In genomic region chrX:2351999-2352995, GRCh38 we compare ENCODE assay signal across 1 cellular context.
TF ChIP-seq lines count a peak whose summit lies in the region.

No MANE protein-coding gene starts in this region.

TF ChIP-seq in K562, 482 proteins besides CTCF, POLR2A, EP300 and RAD21 (continued from another document and continues in another):
- TF ChIP-seq ZBTB40 (IDR thresholded peaks at IDR 0.05), result no peak
- TF ChIP-seq ZBTB40 (CRISPR knock-in tag; IDR thresholded peaks at IDR 0.05), result no peak
- TF ChIP-seq MAFK (IDR thresholded peaks at IDR 0.05; ENCODE audit: low read length), result peak; percentile 43; the same call in 1 of the 2 replicates
- TF ChIP-seq MTA3 (IDR thresholded peaks at IDR 0.05; ENCODE audit: borderline replicate concordance), result no peak
- TF ChIP-seq KAT7 (CRISPR knock-in tag; IDR thresholded peaks at IDR 0.05; ENCODE audit: borderline replicate concordance), result no peak
- peak in 1 of 2 experiments; percentile 68; a peak in 1 of 4 replicates for TF ChIP-seq UBTF (IDR thresholded peaks at IDR 0.05; ENCODE audit: borderline replicate concordance in 1 of 2, low read depth in 2 of 2, low read length in 2 of 2)
- TF ChIP-seq DMBX1 (CRISPR knock-in tag; IDR thresholded peaks at IDR 0.05; ENCODE audit: borderline replicate concordance), result no peak
- peak; percentile 8 to 39; a peak in 1 of 4 replicates for TF ChIP-seq RCOR1 (IDR thresholded peaks at IDR 0.05; ENCODE audit: borderline replicate concordance in 1 of 2, low read depth in 2 of 2, low read length in 2 of 2)
- TF ChIP-seq, protein P1, sequence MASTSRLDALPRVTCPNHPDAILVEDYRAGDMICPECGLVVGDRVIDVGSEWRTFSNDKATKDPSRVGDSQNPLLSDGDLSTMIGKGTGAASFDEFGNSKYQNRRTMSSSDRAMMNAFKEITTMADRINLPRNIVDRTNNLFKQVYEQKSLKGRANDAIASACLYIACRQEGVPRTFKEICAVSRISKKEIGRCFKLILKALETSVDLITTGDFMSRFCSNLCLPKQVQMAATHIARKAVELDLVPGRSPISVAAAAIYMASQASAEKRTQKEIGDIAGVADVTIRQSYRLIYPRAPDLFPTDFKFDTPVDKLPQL (IDR thresholded peaks at IDR 0.05; ENCODE audit: extremely low read depth, insufficient read length), result no peak
- 0 out of 2 replicates have a peak, but pooled peaks have one; percentile 35 for TF ChIP-seq ZNF24 (IDR thresholded peaks at IDR 0.05)
- TF ChIP-seq, protein P2, sequence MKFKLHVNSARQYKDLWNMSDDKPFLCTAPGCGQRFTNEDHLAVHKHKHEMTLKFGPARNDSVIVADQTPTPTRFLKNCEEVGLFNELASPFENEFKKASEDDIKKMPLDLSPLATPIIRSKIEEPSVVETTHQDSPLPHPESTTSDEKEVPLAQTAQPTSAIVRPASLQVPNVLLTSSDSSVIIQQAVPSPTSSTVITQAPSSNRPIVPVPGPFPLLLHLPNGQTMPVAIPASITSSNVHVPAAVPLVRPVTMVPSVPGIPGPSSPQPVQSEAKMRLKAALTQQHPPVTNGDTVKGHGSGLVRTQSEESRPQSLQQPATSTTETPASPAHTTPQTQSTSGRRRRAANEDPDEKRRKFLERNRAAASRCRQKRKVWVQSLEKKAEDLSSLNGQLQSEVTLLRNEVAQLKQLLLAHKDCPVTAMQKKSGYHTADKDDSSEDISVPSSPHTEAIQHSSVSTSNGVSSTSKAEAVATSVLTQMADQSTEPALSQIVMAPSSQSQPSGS (CRISPR knock-in tag; IDR thresholded peaks at IDR 0.05), result no peak
- TF ChIP-seq HMBOX1 (IDR thresholded peaks at IDR 0.05), result 0 out of 2 replicates have a peak, but pooled peaks have one; percentile 31
- TF ChIP-seq HNRNPLL (IDR thresholded peaks at IDR 0.05; ENCODE audit: low read depth, low read length, poor library complexity, severe bottlenecking), result peak; percentile 17
- 0 out of 2 replicates have a peak, but pooled peaks have one; percentile 47 for TF ChIP-seq SMARCC2 (IDR thresholded peaks at IDR 0.05; ENCODE audit: low read depth)
- peak; percentile 58 for TF ChIP-seq CCNT2 (IDR thresholded peaks at IDR 0.05; ENCODE audit: borderline replicate concordance, extremely low read depth, insufficient read length, low read depth, low read length)
- no peak for TF ChIP-seq EGR1 (conservative IDR thresholded peaks at IDR 0.05)
- TF ChIP-seq SOX6 (IDR thresholded peaks at IDR 0.05), result peak; percentile 43; the same call in 1 of the 2 replicates
- no peak for TF ChIP-seq HDAC6 (IDR thresholded peaks at IDR 0.05; ENCODE audit: low read depth, low read length)
- peak; percentile 56; the same call in 1 of the 2 replicates for TF ChIP-seq ZNF592 (IDR thresholded peaks at IDR 0.05)
- peak; percentile 94 for TF ChIP-seq L3MBTL2 (IDR thresholded peaks at IDR 0.05)
- TF ChIP-seq, protein P3, sequence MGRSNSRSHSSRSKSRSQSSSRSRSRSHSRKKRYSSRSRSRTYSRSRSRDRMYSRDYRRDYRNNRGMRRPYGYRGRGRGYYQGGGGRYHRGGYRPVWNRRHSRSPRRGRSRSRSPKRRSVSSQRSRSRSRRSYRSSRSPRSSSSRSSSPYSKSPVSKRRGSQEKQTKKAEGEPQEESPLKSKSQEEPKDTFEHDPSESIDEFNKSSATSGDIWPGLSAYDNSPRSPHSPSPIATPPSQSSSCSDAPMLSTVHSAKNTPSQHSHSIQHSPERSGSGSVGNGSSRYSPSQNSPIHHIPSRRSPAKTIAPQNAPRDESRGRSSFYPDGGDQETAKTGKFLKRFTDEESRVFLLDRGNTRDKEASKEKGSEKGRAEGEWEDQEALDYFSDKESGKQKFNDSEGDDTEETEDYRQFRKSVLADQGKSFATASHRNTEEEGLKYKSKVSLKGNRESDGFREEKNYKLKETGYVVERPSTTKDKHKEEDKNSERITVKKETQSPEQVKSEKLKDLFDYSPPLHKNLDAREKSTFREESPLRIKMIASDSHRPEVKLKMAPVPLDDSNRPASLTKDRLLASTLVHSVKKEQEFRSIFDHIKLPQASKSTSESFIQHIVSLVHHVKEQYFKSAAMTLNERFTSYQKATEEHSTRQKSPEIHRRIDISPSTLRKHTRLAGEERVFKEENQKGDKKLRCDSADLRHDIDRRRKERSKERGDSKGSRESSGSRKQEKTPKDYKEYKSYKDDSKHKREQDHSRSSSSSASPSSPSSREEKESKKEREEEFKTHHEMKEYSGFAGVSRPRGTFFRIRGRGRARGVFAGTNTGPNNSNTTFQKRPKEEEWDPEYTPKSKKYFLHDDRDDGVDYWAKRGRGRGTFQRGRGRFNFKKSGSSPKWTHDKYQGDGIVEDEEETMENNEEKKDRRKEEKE (IDR thresholded peaks at IDR 0.05; ENCODE audit: borderline replicate concordance in 1 of 2, control insufficient read depth in 1 of 2, low read depth in 2 of 2, low read length in 1 of 2), result no peak
- TF ChIP-seq, protein P4, sequence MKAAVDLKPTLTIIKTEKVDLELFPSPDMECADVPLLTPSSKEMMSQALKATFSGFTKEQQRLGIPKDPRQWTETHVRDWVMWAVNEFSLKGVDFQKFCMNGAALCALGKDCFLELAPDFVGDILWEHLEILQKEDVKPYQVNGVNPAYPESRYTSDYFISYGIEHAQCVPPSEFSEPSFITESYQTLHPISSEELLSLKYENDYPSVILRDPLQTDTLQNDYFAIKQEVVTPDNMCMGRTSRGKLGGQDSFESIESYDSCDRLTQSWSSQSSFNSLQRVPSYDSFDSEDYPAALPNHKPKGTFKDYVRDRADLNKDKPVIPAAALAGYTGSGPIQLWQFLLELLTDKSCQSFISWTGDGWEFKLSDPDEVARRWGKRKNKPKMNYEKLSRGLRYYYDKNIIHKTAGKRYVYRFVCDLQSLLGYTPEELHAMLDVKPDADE (conservative IDR thresholded peaks at IDR 0.05; ENCODE audit: control insufficient read depth, low read depth, low read length), result no peak
- TF ChIP-seq NONO (IDR thresholded peaks at IDR 0.05; ENCODE audit: low read depth in 2 of 2, low read length in 1 of 2), result no peak
- TF ChIP-seq, protein P5, sequence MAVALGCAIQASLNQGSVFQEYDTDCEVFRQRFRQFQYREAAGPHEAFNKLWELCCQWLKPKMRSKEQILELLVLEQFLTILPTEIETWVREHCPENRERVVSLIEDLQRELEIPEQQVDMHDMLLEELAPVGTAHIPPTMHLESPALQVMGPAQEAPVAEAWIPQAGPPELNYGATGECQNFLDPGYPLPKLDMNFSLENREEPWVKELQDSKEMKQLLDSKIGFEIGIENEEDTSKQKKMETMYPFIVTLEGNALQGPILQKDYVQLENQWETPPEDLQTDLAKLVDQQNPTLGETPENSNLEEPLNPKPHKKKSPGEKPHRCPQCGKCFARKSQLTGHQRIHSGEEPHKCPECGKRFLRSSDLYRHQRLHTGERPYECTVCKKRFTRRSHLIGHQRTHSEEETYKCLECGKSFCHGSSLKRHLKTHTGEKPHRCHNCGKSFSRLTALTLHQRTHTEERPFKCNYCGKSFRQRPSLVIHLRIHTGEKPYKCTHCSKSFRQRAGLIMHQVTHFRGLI (CRISPR knock-in tag; IDR thresholded peaks at IDR 0.05), result no peak
- no peak for TF ChIP-seq SRSF1 (IDR thresholded peaks at IDR 0.05; ENCODE audit: low read depth, low read length)
